Comparison of ENCODE assay signal across 2 cellular contexts in genomic region chr6:13554929-13555333, GRCh38.
A peak's percentile ranks its signal among the peaks of the same experiment; 100 is the strongest.
TF ChIP-seq lines count a peak whose summit lies in the region.

No MANE protein-coding gene starts in this region.

TF ChIP-seq in endothelial cell of umbilical vein, 7 proteins besides CTCF, POLR2A, EP300 and RAD21:
- TF ChIP-seq MYC (IDR thresholded peaks at IDR 0.05; ENCODE audit: low read depth, low read length) (no peak), MAX (IDR thresholded peaks at IDR 0.05; ENCODE audit: insufficient read depth, insufficient read length) (no peak), GATA2 (IDR thresholded peaks at IDR 0.05; ENCODE audit: insufficient read depth, insufficient read length, low read depth, low read length) (no peak), POLR2AphosphoS5 (IDR thresholded peaks at IDR 0.05; ENCODE audit: insufficient read depth, low read depth, low read length) (no peak), FOS (IDR thresholded peaks at IDR 0.05; ENCODE audit: borderline replicate concordance, insufficient read depth, low read length) (peak; percentile 60), EZH2 (IDR thresholded peaks at IDR 0.05; ENCODE audit: borderline replicate concordance, low read depth, low read length, severe bottlenecking) (no peak), JUN (IDR thresholded peaks at IDR 0.05; ENCODE audit: borderline replicate concordance, insufficient read depth, insufficient read length, low read depth) (no peak)

TF ChIP-seq in HepG2, 621 proteins besides CTCF, POLR2A, EP300 and RAD21:
- TF ChIP-seq ZBTB33 (CRISPR knock-in tag; IDR thresholded peaks at IDR 0.05) (peak; percentile 69), ZNF687 (CRISPR knock-in tag; IDR thresholded peaks at IDR 0.05) (no peak)
